Comparison of ENCODE assay signal across 9 cellular contexts in genomic region chr5:893137-893506, GRCh38. TPM values are rescaled to one million over a fixed set of nuclear protein-coding genes. Genes with fewer than 3 reads are reported as not detected.
DNase-seq lines count a peak whose midpoint lies in the region; ATAC-seq, FAIRE-seq and TF ChIP-seq lines count a peak whose summit lies in the region.
"Had no signal": no experiment of that assay in that cellular context is flagged by ENCODE, and none has a peak within 500 bp of the region (broad histone marks: within the 10 kb centered on the region; RNA-seq: fewer than 3 reads in every experiment).

No MANE protein-coding gene starts in this region.

- H3K27me3 ChIP-seq in astrocyte (ENCODE audit: insufficient read depth, low read length): no peaks in the 10 kb centered on the region

- H3K27ac Mint-ChIP-seq in T-helper 2 cell treated with Interferon-gamma antibody and Interleukin-4, amounts not matched to agents 5 μg/mL and 100 μg/mL, for 36 hours: peak overlapping the region; percentile 77
- H3K27ac Mint-ChIP-seq in astrocyte (ENCODE audit: unreplicated experiment): no peak overlapping the region
- H3K27ac Mint-ChIP-seq in mesothelial cell of epicardium: no peak overlapping the region

- DNase-seq in T-helper 2 cell treated with Interferon-gamma antibody and Interleukin-4, amounts not matched to agents 5 μg/mL and 100 μg/mL, for 36 hours (ENCODE audit: low spot score): no peak
- no peak for DNase-seq in T-helper 2 cell
- no peak for DNase-seq in astrocyte (ENCODE audit: low read depth)
- DNase-seq in mesothelial cell of epicardium (ENCODE audit: low spot score in 2 of 2, unreplicated experiment in 2 of 2): no peak
- no peak for DNase-seq in middle frontal gyrus (ENCODE audit: extremely low spot score, low spot score)
- DNase-seq in activated CD4-positive, alpha-beta T cell treated with anti-CD3 and anti-CD28 coated beads for 48 hours: no peak
- no peak for DNase-seq in SKM-1 treated with dmso at 0.1 percent for 144 hours (lab: John Stamatoyannopoulos, UW; ENCODE audit: unreplicated experiment)

- H3K4me3 Mint-ChIP-seq in T-helper 2 cell treated with Interferon-gamma antibody and Interleukin-4, amounts not matched to agents 5 μg/mL and 100 μg/mL, for 36 hours: peak overlapping the region; percentile 84
- H3K4me3 Mint-ChIP-seq in astrocyte (ENCODE audit: unreplicated experiment) (peak overlapping the region; percentile 83), mesothelial cell of epicardium (peak overlapping the region; percentile 67)

- peak overlapping the region; percentile 93 for H2AFZ ChIP-seq in astrocyte (ENCODE audit: low read depth, low read length)

- peaks cover 23% of the 10 kb centered on the region for H3K4me1 ChIP-seq in astrocyte (ENCODE audit: insufficient read depth, low read length)

- H3K36me3 ChIP-seq in astrocyte (ENCODE audit: insufficient read depth, low read length): peaks cover 20% of the 10 kb centered on the region

- H3K27me3 Mint-ChIP-seq in T-helper 2 cell treated with Interferon-gamma antibody and Interleukin-4, amounts not matched to agents 5 μg/mL and 100 μg/mL, for 36 hours (ENCODE audit: low read depth): no peaks in the 10 kb centered on the region
- H3K27me3 Mint-ChIP-seq in astrocyte (ENCODE audit: low read depth, unreplicated experiment) (no peaks in the 10 kb centered on the region), mesothelial cell of epicardium (ENCODE audit: low read depth) (no peaks in the 10 kb centered on the region)

- H3K79me2 ChIP-seq in astrocyte (ENCODE audit: insufficient read depth, low read length): peaks cover 63% of the 10 kb centered on the region

- peak overlapping the region; percentile 89 for H3K27ac ChIP-seq in astrocyte (ENCODE audit: low read depth, low read length)

- peaks cover 34% of the 10 kb centered on the region for H3K4me1 Mint-ChIP-seq in T-helper 2 cell treated with Interferon-gamma antibody and Interleukin-4, amounts not matched to agents 5 μg/mL and 100 μg/mL, for 36 hours (ENCODE audit: low read depth)
- H3K4me1 Mint-ChIP-seq in astrocyte (ENCODE audit: low read depth, unreplicated experiment) (peaks cover 15% of the 10 kb centered on the region), mesothelial cell of epicardium (peaks cover 23% of the 10 kb centered on the region)

- FAIRE-seq in astrocyte (lab: Jason Lieb, UNC): no peak
- FAIRE-seq: G401.6 had no signal

- peak overlapping the region; percentile 99 for H3K4me2 ChIP-seq in astrocyte (ENCODE audit: low read length)

- H3K9me3 ChIP-seq in astrocyte (ENCODE audit: insufficient read depth, low read depth, low read length): no peaks in the 10 kb centered on the region

- peaks cover 45% of the 10 kb centered on the region for H3K36me3 Mint-ChIP-seq in T-helper 2 cell treated with Interferon-gamma antibody and Interleukin-4, amounts not matched to agents 5 μg/mL and 100 μg/mL, for 36 hours (ENCODE audit: low read depth)
- H3K36me3 Mint-ChIP-seq in astrocyte (ENCODE audit: low read depth, unreplicated experiment) (peaks cover 4% of the 10 kb centered on the region), mesothelial cell of epicardium (peaks cover 12% of the 10 kb centered on the region)

- ATAC-seq in HG03354 (IDR thresholded peaks at IDR 0.05; ENCODE audit: poor library complexity, severe bottlenecking, unreplicated experiment): peak; percentile 24

- peak overlapping the region; percentile 82 for H3K4me3 ChIP-seq in astrocyte (ENCODE audit: insufficient read depth, low read depth, low read length)

- TF ChIP-seq CTCF in astrocyte (IDR thresholded peaks at IDR 0.05; ENCODE audit: insufficient read depth, low read depth, low read length) (no peak), mesothelial cell of epicardium (IDR thresholded peaks at IDR 0.05; ENCODE audit: unreplicated experiment) (no peak)

- H3K9me3 Mint-ChIP-seq in T-helper 2 cell treated with Interferon-gamma antibody and Interleukin-4, amounts not matched to agents 5 μg/mL and 100 μg/mL, for 36 hours: no peaks in the 10 kb centered on the region
- no peaks in the 10 kb centered on the region for H3K9me3 Mint-ChIP-seq in astrocyte (ENCODE audit: unreplicated experiment)
- no peaks in the 10 kb centered on the region for H3K9me3 Mint-ChIP-seq in mesothelial cell of epicardium

- peak overlapping the region; percentile 87 for H3K9ac ChIP-seq in astrocyte (ENCODE audit: low read length)

- peaks cover 19% of the 10 kb centered on the region for H4K20me1 ChIP-seq in astrocyte (ENCODE audit: insufficient read depth, low read length)

RNA-seq across cellular contexts. Expression of gene TRIP13, which starts 0.4 kb away (rescaled TPM):
- total RNA-seq in astrocyte (7.3 and 8.5 TPM in 2 replicates), mesothelial cell of epicardium (9.8 to 10.5 TPM (median 9.9 TPM) in 3 replicates)

RNA-seq across cellular contexts. Expression of gene BRD9, which starts 0.5 kb away (rescaled TPM):
- total RNA-seq in astrocyte: 36.7 and 43.7 TPM in 2 replicates
- total RNA-seq in mesothelial cell of epicardium: 58.9 to 60.5 TPM (median 59.3 TPM) in 3 replicates

RNA-seq across cellular contexts. Expression of gene ZDHHC11, which starts 42.3 kb away (rescaled TPM):
- total RNA-seq in astrocyte (10.3 and 15.9 TPM in 2 replicates), mesothelial cell of epicardium (9.7 to 13.3 TPM (median 11.4 TPM) in 3 replicates)
